ENCODE assay signal across 1 cellular context in the genomic region with DNA sequence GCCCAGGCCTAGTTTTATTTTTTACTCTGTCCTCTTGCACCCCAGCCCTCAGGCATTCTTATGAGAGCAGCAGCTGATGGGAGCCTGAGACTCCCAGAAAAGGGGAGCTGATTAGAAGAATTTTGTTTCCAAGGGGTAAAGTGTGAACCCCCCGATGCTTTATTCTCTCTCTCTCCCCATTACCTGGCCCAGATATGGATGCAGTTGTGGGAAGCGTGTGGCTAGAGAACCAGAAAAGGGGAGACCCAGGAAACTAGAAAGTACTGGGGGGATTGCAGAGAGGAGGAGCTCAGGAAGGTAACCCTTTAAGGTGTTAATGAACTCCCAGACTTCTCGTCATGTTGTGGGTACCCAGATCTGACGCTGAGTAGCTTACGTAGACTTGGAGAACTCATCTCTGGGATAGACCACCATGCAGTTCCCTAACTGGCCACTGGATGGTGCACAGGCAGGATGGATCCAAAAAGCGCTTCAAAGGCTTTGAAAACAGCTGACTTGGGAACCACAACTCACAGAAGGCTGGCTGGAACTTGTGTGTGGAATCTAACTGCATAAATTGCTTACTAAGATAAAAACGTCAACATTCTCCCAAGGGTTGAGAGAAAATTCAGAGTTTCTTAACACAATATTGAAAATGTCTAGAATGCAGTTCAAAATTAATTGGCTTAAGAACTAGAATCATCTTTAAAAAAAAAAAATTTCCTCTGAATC.
TF ChIP-seq lines count a peak whose summit lies in the region.

No MANE protein-coding gene starts in this region.

TF ChIP-seq in GM12878, 131 proteins besides CTCF, POLR2A, EP300 and RAD21 (continued from another document):
- TF ChIP-seq, protein P1, sequence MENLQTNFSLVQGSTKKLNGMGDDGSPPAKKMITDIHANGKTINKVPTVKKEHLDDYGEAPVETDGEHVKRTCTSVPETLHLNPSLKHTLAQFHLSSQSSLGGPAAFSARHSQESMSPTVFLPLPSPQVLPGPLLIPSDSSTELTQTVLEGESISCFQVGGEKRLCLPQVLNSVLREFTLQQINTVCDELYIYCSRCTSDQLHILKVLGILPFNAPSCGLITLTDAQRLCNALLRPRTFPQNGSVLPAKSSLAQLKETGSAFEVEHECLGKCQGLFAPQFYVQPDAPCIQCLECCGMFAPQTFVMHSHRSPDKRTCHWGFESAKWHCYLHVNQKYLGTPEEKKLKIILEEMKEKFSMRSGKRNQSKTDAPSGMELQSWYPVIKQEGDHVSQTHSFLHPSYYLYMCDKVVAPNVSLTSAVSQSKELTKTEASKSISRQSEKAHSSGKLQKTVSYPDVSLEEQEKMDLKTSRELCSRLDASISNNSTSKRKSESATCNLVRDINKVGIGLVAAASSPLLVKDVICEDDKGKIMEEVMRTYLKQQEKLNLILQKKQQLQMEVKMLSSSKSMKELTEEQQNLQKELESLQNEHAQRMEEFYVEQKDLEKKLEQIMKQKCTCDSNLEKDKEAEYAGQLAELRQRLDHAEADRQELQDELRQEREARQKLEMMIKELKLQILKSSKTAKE (IDR thresholded peaks at IDR 0.05; ENCODE audit: low read depth, poor library complexity, severe bottlenecking) = peak; percentile 43
- TF ChIP-seq LARP7 (IDR thresholded peaks at IDR 0.05) (no peak), TCF7 (IDR thresholded peaks at IDR 0.05; ENCODE audit: borderline replicate concordance) (peak; percentile 94), IRF4 (IDR thresholded peaks at IDR 0.05; ENCODE audit: low read depth, low read length) (0 out of 2 replicates have a peak, but pooled peaks have one; percentile 22), SMARCA5 (IDR thresholded peaks at IDR 0.05) (0 out of 2 replicates have a peak, but pooled peaks have one; percentile 45)
- TF ChIP-seq, protein P2, sequence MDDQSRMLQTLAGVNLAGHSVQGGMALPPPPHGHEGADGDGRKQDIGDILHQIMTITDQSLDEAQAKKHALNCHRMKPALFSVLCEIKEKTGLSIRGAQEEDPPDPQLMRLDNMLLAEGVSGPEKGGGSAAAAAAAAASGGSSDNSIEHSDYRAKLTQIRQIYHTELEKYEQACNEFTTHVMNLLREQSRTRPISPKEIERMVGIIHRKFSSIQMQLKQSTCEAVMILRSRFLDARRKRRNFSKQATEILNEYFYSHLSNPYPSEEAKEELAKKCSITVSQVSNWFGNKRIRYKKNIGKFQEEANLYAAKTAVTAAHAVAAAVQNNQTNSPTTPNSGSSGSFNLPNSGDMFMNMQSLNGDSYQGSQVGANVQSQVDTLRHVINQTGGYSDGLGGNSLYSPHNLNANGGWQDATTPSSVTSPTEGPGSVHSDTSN (IDR thresholded peaks at IDR 0.05; ENCODE audit: insufficient replicate concordance, low read depth, low read length) = peak; percentile 40
- TF ChIP-seq, protein P3, sequence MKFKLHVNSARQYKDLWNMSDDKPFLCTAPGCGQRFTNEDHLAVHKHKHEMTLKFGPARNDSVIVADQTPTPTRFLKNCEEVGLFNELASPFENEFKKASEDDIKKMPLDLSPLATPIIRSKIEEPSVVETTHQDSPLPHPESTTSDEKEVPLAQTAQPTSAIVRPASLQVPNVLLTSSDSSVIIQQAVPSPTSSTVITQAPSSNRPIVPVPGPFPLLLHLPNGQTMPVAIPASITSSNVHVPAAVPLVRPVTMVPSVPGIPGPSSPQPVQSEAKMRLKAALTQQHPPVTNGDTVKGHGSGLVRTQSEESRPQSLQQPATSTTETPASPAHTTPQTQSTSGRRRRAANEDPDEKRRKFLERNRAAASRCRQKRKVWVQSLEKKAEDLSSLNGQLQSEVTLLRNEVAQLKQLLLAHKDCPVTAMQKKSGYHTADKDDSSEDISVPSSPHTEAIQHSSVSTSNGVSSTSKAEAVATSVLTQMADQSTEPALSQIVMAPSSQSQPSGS (IDR thresholded peaks at IDR 0.05; ENCODE audit: low read length) = no peak
TF ChIP-seq in GM12878: peak in this region for 11.
